In genomic region chr22:46706060-46706459, GRCh38 we compare ENCODE assay signal across 24 cellular contexts.
"Had no signal": no experiment of that assay in that cellular context is flagged by ENCODE, and none has a peak within 500 bp of the region (broad histone marks: within the 10 kb centered on the region; RNA-seq: fewer than 3 reads in every experiment).

No MANE protein-coding gene starts in this region.

- ATAC-seq: natural killer cell treated with Interleukin-12 subunit alpha and Interleukin-12 subunit beta and Interleukin-15 and Interleukin-18, amount 100 ng/mL, for 72 hours; T-cell; WTC11 had no signal

- H3K9me3 Mint-ChIP-seq: activated naive CD8-positive, alpha-beta T cell treated with anti-CD3 and anti-CD28 coated beads for 36 hours; activated T-helper 1 cell treated with anti-CD3 and anti-CD28 coated beads, Interleukin-12 subunit alpha, Interleukin-12 subunit beta, Interleukin-2, Interleukin-4 antibody, amounts not matched to agents 30 ng/mL and 10 ng/mL and 1 ng/mL, durations not matched to agents 14 hours and 24 hours and 36 hours; central memory CD8-positive, alpha-beta T cell; memory B cell; natural killer cell treated with Interleukin-12 subunit alpha and Interleukin-12 subunit beta and Interleukin-15 and Interleukin-18, amount 100 ng/mL, for 72 hours; T-cell; type B pancreatic cell; WTC11 had no signal

- FAIRE-seq: astrocyte, colon, frontal cortex had no signal

- H3K4me1 Mint-ChIP-seq: WTC11 had no signal

- H3K4me3 ChIP-seq: esophagus muscularis mucosa, sigmoid colon, smooth muscle cell, thoracic aorta had no signal

- H3K4me3 Mint-ChIP-seq: activated T-helper 1 cell treated with anti-CD3 and anti-CD28 coated beads, Interleukin-12 subunit alpha, Interleukin-12 subunit beta, Interleukin-2, Interleukin-4 antibody, amounts not matched to agents 30 ng/mL and 10 ng/mL and 1 ng/mL, durations not matched to agents 14 hours and 24 hours and 36 hours; central memory CD8-positive, alpha-beta T cell; memory B cell; natural killer cell treated with Interleukin-12 subunit alpha and Interleukin-12 subunit beta and Interleukin-15 and Interleukin-18, amount 100 ng/mL, for 72 hours; T-cell; type B pancreatic cell; WTC11 had no signal

- DNase-seq: activated CD8-positive, alpha-beta memory T cell treated with anti-CD3 and anti-CD28 coated beads, Interleukin-2, amount 50 U/mL, for 48 hours; activated naive CD8-positive, alpha-beta T cell treated with anti-CD3 and anti-CD28 coated beads for 36 hours; effector memory CD4-positive, alpha-beta T cell; glutamatergic neuron; hypothalamus; nucleus accumbens; sigmoid colon; stimulated activated CD4-positive, alpha-beta T cell treated with anti-CD3 and anti-CD28 coated beads, Interleukin-2, amount 100 ng/mL, for 48 hours; stimulated activated CD8-positive, alpha-beta memory T cell treated with anti-CD3 and anti-CD28 coated beads, Interleukin-4, amount 100 ng/mL, for 48 hours; stimulated activated naive CD4-positive, alpha-beta T cell treated with Interleukin-2 at 50 U/mL for 16 hours; T-cell; T1000 had no signal

- H3K27me3 ChIP-seq: esophagus muscularis mucosa, sigmoid colon had no signal

- H3K4me1 ChIP-seq: esophagus muscularis mucosa, sigmoid colon had no signal

- H3K27ac ChIP-seq: esophagus muscularis mucosa, sigmoid colon, thoracic aorta had no signal

- H3K9me3 ChIP-seq: esophagus muscularis mucosa, sigmoid colon, thoracic aorta had no signal

- H3K27ac Mint-ChIP-seq: activated naive CD8-positive, alpha-beta T cell treated with anti-CD3 and anti-CD28 coated beads for 36 hours; activated T-helper 1 cell treated with anti-CD3 and anti-CD28 coated beads, Interleukin-12 subunit alpha, Interleukin-12 subunit beta, Interleukin-2, Interleukin-4 antibody, amounts not matched to agents 30 ng/mL and 10 ng/mL and 1 ng/mL, durations not matched to agents 14 hours and 24 hours and 36 hours; memory B cell; type B pancreatic cell; WTC11 had no signal

- H3K27me3 Mint-ChIP-seq: activated naive CD8-positive, alpha-beta T cell treated with anti-CD3 and anti-CD28 coated beads for 36 hours; central memory CD8-positive, alpha-beta T cell; memory B cell; natural killer cell treated with Interleukin-12 subunit alpha and Interleukin-12 subunit beta and Interleukin-15 and Interleukin-18, amount 100 ng/mL, for 72 hours; T-cell; type B pancreatic cell had no signal
